10 cellular contexts compared by ENCODE assay signal in genomic region chr5:89071941-89072331, GRCh38.
DNase-seq lines count a peak whose midpoint lies in the region; ATAC-seq, FAIRE-seq and TF ChIP-seq lines count a peak whose summit lies in the region.
"Had no signal": no experiment of that assay in that cellular context is flagged by ENCODE, and none has a peak within 500 bp of the region (broad histone marks: within the 10 kb centered on the region; RNA-seq: fewer than 3 reads in every experiment).

No MANE protein-coding gene starts in this region.

- no peak for TF ChIP-seq CTCF in KMS-11 (conservative IDR thresholded peaks at IDR 0.05; ENCODE audit: low read depth, low read length)

- H3K27me3 Mint-ChIP-seq in immature natural killer cell (ENCODE audit: low read depth in 3 of 3): peaks cover 0 to 3% (median 1%) of the 10 kb centered on the region in 3 donors

- peaks cover 39% of the 10 kb centered on the region for H3K4me1 ChIP-seq in KMS-11 (ENCODE audit: low read depth, poor library complexity, severe bottlenecking)
- H3K4me1 ChIP-seq in Karpas-422 (ENCODE audit: low read length): no peaks in the 10 kb centered on the region

- H3K79me2 ChIP-seq in KMS-11 (ENCODE audit: insufficient read depth, low read depth) (no peaks in the 10 kb centered on the region), Karpas-422 (ENCODE audit: low read length) (no peaks in the 10 kb centered on the region)

- FAIRE-seq in GM12891 (lab: Jason Lieb, UNC): peak; percentile 28

- H3K9me3 ChIP-seq in Karpas-422 (ENCODE audit: low read length): no peaks in the 10 kb centered on the region

- no peaks in the 10 kb centered on the region for H3K9me2 ChIP-seq in Karpas-422 (replicated peaks; ENCODE audit: insufficient read depth, low read length)

- peak overlapping the region; percentile 34; the same call in 1 of the 2 replicates for H3K9ac ChIP-seq in KMS-11
- no peak overlapping the region for H3K9ac ChIP-seq in Karpas-422 (ENCODE audit: low read length)

- H3K36me3 Mint-ChIP-seq in immature natural killer cell: no peaks in the 10 kb centered on the region

- no peak for TF ChIP-seq POLR2A in GM12891 (IDR thresholded peaks at IDR 0.05; ENCODE audit: low read depth, low read length)

- H3K27ac Mint-ChIP-seq in immature natural killer cell: no peak overlapping the region
- H3K27ac Mint-ChIP-seq: endodermal cell had no signal

- DNase-seq in GM12891 (ENCODE audit: insufficient read length, low spot score): no peak
- no peak for DNase-seq in activated naive CD4-positive, alpha-beta T cell (lab: John Stamatoyannopoulos, UW)
- no peak for DNase-seq in immature natural killer cell
- DNase-seq in NCI-H748 treated with DMSO at 0.1 percent for 48 hours (lab: John Stamatoyannopoulos, UW): no peak
- no peak for DNase-seq in Karpas-422
- DNase-seq: endodermal cell, NCI-H2081 treated with DMSO at 0.1 percent for 48 hours had no signal

- peak overlapping the region in 1 of 5 donors; percentile 72 for H3K4me3 Mint-ChIP-seq in immature natural killer cell
- H3K4me3 Mint-ChIP-seq: endodermal cell had no signal

- H3K27me3 ChIP-seq in KMS-11 (ENCODE audit: insufficient read depth, low read depth) (no peaks in the 10 kb centered on the region), Karpas-422 (ENCODE audit: low read length) (0 out of 2 replicates have a peak, but pooled peaks cover 3% of the 10 kb centered on the region)

- peaks cover 14 to 32% of the 10 kb centered on the region in 2 donors for H3K4me1 Mint-ChIP-seq in immature natural killer cell
- H3K4me1 Mint-ChIP-seq: endodermal cell had no signal

- H3K36me3 ChIP-seq in KMS-11 (ENCODE audit: insufficient read depth) (no peaks in the 10 kb centered on the region), Karpas-422 (ENCODE audit: insufficient read depth, low read length) (no peaks in the 10 kb centered on the region)

- peak overlapping the region; percentile 27 for H2AFZ ChIP-seq in KMS-11 (ENCODE audit: low read depth)
- no peak overlapping the region for H2AFZ ChIP-seq in Karpas-422 (ENCODE audit: low read length)

- H3K4me2 ChIP-seq in KMS-11 (peak overlapping the region; percentile 59), Karpas-422 (ENCODE audit: low read depth, low read length, poor library complexity, severe bottlenecking) (no peak overlapping the region)

- no peak overlapping the region for H3K4me3 ChIP-seq in KMS-11 (IDR thresholded peaks at IDR 0.05; ENCODE audit: insufficient read depth, low read depth, low read length)
- H3K4me3 ChIP-seq in Karpas-422 (ENCODE audit: low read length): no peak overlapping the region

- no peaks in the 10 kb centered on the region for H3K9me3 Mint-ChIP-seq in immature natural killer cell
- H3K9me3 Mint-ChIP-seq: endodermal cell had no signal

- H3K27ac ChIP-seq in KMS-11: peak overlapping the region; percentile 33
- H3K27ac ChIP-seq in Karpas-422 (ENCODE audit: low read length): no peak overlapping the region

- H4K20me1 ChIP-seq in KMS-11 (ENCODE audit: insufficient read depth) (no peaks in the 10 kb centered on the region), Karpas-422 (ENCODE audit: insufficient read depth, low read depth, low read length) (no peaks in the 10 kb centered on the region)

- ATAC-seq in GM19455 (IDR thresholded peaks at IDR 0.05; ENCODE audit: unreplicated experiment) (peak; percentile 69), HG02938 (IDR thresholded peaks at IDR 0.05; ENCODE audit: unreplicated experiment) (peak; percentile 85)

TF ChIP-seq in GM12891, 5 proteins besides CTCF, POLR2A, EP300 and RAD21:
- TF ChIP-seq SPI1 (IDR thresholded peaks at IDR 0.05; ENCODE audit: low read depth, low read length) (no peak), POU2F2 (IDR thresholded peaks at IDR 0.05; ENCODE audit: low read depth, low read length) (no peak), PAX5 (IDR thresholded peaks at IDR 0.05; ENCODE audit: insufficient read depth, low read length, severe bottlenecking) (no peak), POLR2AphosphoS5 (IDR thresholded peaks at IDR 0.05; ENCODE audit: low read depth, low read length) (no peak)
